Comparison of ENCODE assay signal across 1 cellular context in genomic region chr3:194526164-194526563, GRCh38.
TF ChIP-seq lines count a peak whose summit lies in the region.

No MANE protein-coding gene starts in this region.

TF ChIP-seq in HepG2, 621 proteins besides CTCF, POLR2A, EP300 and RAD21 (continued from another document):
- no peak for TF ChIP-seq ZNF704 (CRISPR knock-in tag; IDR thresholded peaks at IDR 0.05; ENCODE audit: borderline replicate concordance)
- TF ChIP-seq ZFYVE20 (CRISPR knock-in tag; IDR thresholded peaks at IDR 0.05; ENCODE audit: borderline replicate concordance, low read depth): no peak
- TF ChIP-seq TAF1 (CRISPR knock-in tag; IDR thresholded peaks at IDR 0.05): no peak
- no peak for TF ChIP-seq ZNF710 (CRISPR knock-in tag; IDR thresholded peaks at IDR 0.05; ENCODE audit: borderline replicate concordance)
- no peak for TF ChIP-seq GPBP1L1 (CRISPR knock-in tag; IDR thresholded peaks at IDR 0.05)
